Comparison of ENCODE assay signal across 19 cellular contexts in genomic region chr17:8146381-8147140, GRCh38. TPM values are rescaled to one million over a fixed set of nuclear protein-coding genes. Genes with fewer than 3 reads are reported as not detected.
DNase-seq lines count a peak whose midpoint lies in the region; ATAC-seq and TF ChIP-seq lines count a peak whose summit lies in the region.
"Had no signal": no experiment of that assay in that cellular context is flagged by ENCODE, and none has a peak within 500 bp of the region (broad histone marks: within the 10 kb centered on the region; RNA-seq: fewer than 3 reads in every experiment).

No MANE protein-coding gene starts in this region.

- in situ Hi-C loops in IMR-90 (cut with MboI; ENCODE audit: low sequenced_read_pairs) = no loop called here

- H3K23ac ChIP-seq in IMR-90 (ENCODE audit: low read depth, low read length) = no peak overlapping the region

- CTCF ChIA-PET in CD4-positive, alpha-beta memory T cell (lab: Charles Lee; ENCODE audit: partially characterized antibody) = no interaction called here
- CTCF ChIA-PET in IMR-90 (lab: Yijun Ruan, JAX) = interaction anchor here (0.5 kb wide), 1 partner anchor 461 kb away, joined by 5 read pairs; no protein-coding TSS in a partner anchor

- H3K14ac ChIP-seq in IMR-90 (replicated peaks; ENCODE audit: low read depth, low read length) = no peak overlapping the region

- TF ChIP-seq RAD21 in IMR-90 (IDR thresholded peaks at IDR 0.05; ENCODE audit: low read length) = no peak

- dilution Hi-C loops in IMR-90 (cut with HindIII; ENCODE audit: low sequenced_read_pairs, unreplicated experiment) = no loop called here

- ATAC-seq in IMR-90 (ENCODE audit: low read depth) = no peak
- ATAC-seq in HG03521 (IDR thresholded peaks at IDR 0.05; ENCODE audit: unreplicated experiment) = no peak
- no peak for ATAC-seq in GM21515 (IDR thresholded peaks at IDR 0.05; ENCODE audit: unreplicated experiment)

- H3K56ac ChIP-seq in IMR-90 (ENCODE audit: extremely low read depth, insufficient read depth, low read length) = no peak overlapping the region

- H3K4me3 ChIP-seq in CD4-positive, alpha-beta memory T cell (ENCODE audit: low read length in 2 of 2) = no peak overlapping the region
- H3K4me3 ChIP-seq in IMR-90 (ENCODE audit: insufficient read depth, low read depth, low read length) (no peak overlapping the region), endodermal cell (ENCODE audit: low read length) (no peak overlapping the region), rectal smooth muscle tissue (ENCODE audit: low read length) (no peak overlapping the region)

- no peak overlapping the region for H2BK120ac ChIP-seq in IMR-90 (ENCODE audit: low read depth, low read length)

- H3K9me3 ChIP-seq in CD4-positive, alpha-beta memory T cell (ENCODE audit: control insufficient read depth in 1 of 2, low read length in 2 of 2) = no peaks in the 10 kb centered on the region
- H3K9me3 ChIP-seq in IMR-90 (ENCODE audit: control insufficient read depth, insufficient read depth, low read length) (no peaks in the 10 kb centered on the region), endodermal cell (ENCODE audit: control insufficient read depth, low read length) (no peaks in the 10 kb centered on the region)

- H3K27ac Mint-ChIP-seq in CD4-positive, alpha-beta memory T cell = peak overlapping the region; percentile 60 to 90 (median 84)
- peak overlapping the region; percentile 21 for H3K27ac Mint-ChIP-seq in endodermal cell
- H3K27ac Mint-ChIP-seq: mesothelial cell of epicardium had no signal

- BruUV-seq in IMR-90 (replicated peaks; lab: Mats Ljungman, UMichigan) = no TSS peak

- peaks cover 5% of the 10 kb centered on the region for H4K20me1 ChIP-seq in IMR-90 (ENCODE audit: insufficient read depth, low read length)

- TF ChIP-seq CTCF in IMR-90 (conservative IDR thresholded peaks at IDR 0.05; ENCODE audit: low read depth, low read length) (no peak), endodermal cell (conservative IDR thresholded peaks at IDR 0.05) (no peak)

- peak overlapping the region; percentile 55 for H2AK9ac ChIP-seq in IMR-90 (replicated peaks; ENCODE audit: low read depth, low read length, poor library complexity)

- peaks cover 12% of the 10 kb centered on the region for H3K4me1 ChIP-seq in CD4-positive, alpha-beta memory T cell (ENCODE audit: insufficient read depth, low read length)
- H3K4me1 ChIP-seq in IMR-90 (ENCODE audit: control insufficient read depth, insufficient read depth, low read length) = peaks cover 5% of the 10 kb centered on the region
- H3K4me1 ChIP-seq in endodermal cell (ENCODE audit: control insufficient read depth, insufficient read depth, low read length) = no peaks in the 10 kb centered on the region
- peaks cover 10% of the 10 kb centered on the region for H3K4me1 ChIP-seq in rectal smooth muscle tissue (ENCODE audit: control insufficient read depth, insufficient read depth, low read length)

- peaks cover 9 to 24% (median 15%) of the 10 kb centered on the region in 4 donors for H3K4me1 Mint-ChIP-seq in CD4-positive, alpha-beta memory T cell
- peaks cover 2% of the 10 kb centered on the region for H3K4me1 Mint-ChIP-seq in endodermal cell

- no peak overlapping the region for H3K4ac ChIP-seq in IMR-90 (ENCODE audit: low read depth, low read length)

- DNase-seq in CD4-positive, alpha-beta memory T cell = peak in 2 of 5 donors; percentile 19 to 44
- DNase-seq in IMR-90 (no peak), endodermal cell (no peak), HK-2 (ENCODE audit: unreplicated experiment) (no peak)
- DNase-seq in stimulated activated naive CD4-positive, alpha-beta T cell (lab: John Stamatoyannopoulos, UW) = no peak
- DNase-seq: activated CD4-positive, alpha-beta T cell treated with anti-CD3 and anti-CD28 coated beads for 4 hours; cortex of kidney; DMS79 treated with DMSO at 0.1 percent for 48 hours; Kasumi-1; NCI-H1694; NCI-H345; SIG-M5 had no signal

- no peak overlapping the region for H3K27ac ChIP-seq in CD4-positive, alpha-beta memory T cell (ENCODE audit: low read depth, low read length)
- H3K27ac ChIP-seq in IMR-90 (ENCODE audit: insufficient read depth, low read length) = no peak overlapping the region
- no peak overlapping the region for H3K27ac ChIP-seq in endodermal cell (ENCODE audit: low read depth, low read length)
- peak overlapping the region; percentile 55 for H3K27ac ChIP-seq in rectal smooth muscle tissue (ENCODE audit: low read depth, low read length)
- H3K27ac ChIP-seq: epithelial cell of prostate had no signal

- H4K8ac ChIP-seq in IMR-90 (ENCODE audit: low read depth in 2 of 2, low read length in 2 of 2) = no peak overlapping the region

- no peaks in the 10 kb centered on the region for H3K27me3 ChIP-seq in CD4-positive, alpha-beta memory T cell (ENCODE audit: insufficient read depth, low read length)
- no peaks in the 10 kb centered on the region for H3K27me3 ChIP-seq in IMR-90 (ENCODE audit: control insufficient read depth, insufficient read depth, low read length)
- no peaks in the 10 kb centered on the region for H3K27me3 ChIP-seq in endodermal cell (ENCODE audit: control insufficient read depth, insufficient read depth, low read length, poor library complexity, severe bottlenecking)
- no peaks in the 10 kb centered on the region for H3K27me3 ChIP-seq in rectal smooth muscle tissue (ENCODE audit: control insufficient read depth, insufficient read depth, low read length)

- H3K9me3 Mint-ChIP-seq in CD4-positive, alpha-beta memory T cell = peaks cover 0 to 39% (median 0%) of the 10 kb centered on the region in 8 donors
- no peaks in the 10 kb centered on the region for H3K9me3 Mint-ChIP-seq in endodermal cell
- H3K9me3 Mint-ChIP-seq: mesothelial cell of epicardium had no signal

- no peak overlapping the region for H2AK5ac ChIP-seq in IMR-90 (ENCODE audit: low read depth, low read length)

- peaks cover 5% of the 10 kb centered on the region; the same call in 1 of the 2 replicates for H3K9me1 ChIP-seq in IMR-90 (ENCODE audit: insufficient read depth, low read length)

- H2BK20ac ChIP-seq in IMR-90 (ENCODE audit: low read depth, low read length) = no peak overlapping the region

- no peak overlapping the region for H4K91ac ChIP-seq in IMR-90 (ENCODE audit: insufficient read depth, low read depth, low read length)

- no peak overlapping the region for H3K18ac ChIP-seq in IMR-90 (ENCODE audit: low read depth, low read length)

- intact Hi-C loops in CD4-positive, alpha-beta memory T cell (cut with micrococcal nuclease) = no loop called here
- intact Hi-C loops in IMR-90 (cut with micrococcal nuclease) = no loop called here

- peak overlapping the region in 4 of 8 donors; percentile 21 to 59 (median 28) for H3K4me3 Mint-ChIP-seq in CD4-positive, alpha-beta memory T cell
- H3K4me3 Mint-ChIP-seq in endodermal cell = no peak overlapping the region
- H3K4me3 Mint-ChIP-seq: mesothelial cell of epicardium had no signal

- 74% methylated on average over 4 of the region's 14 CpGs; no CpG with 5 or more reads in 1 of the 2 experiments for WGBS in IMR-90 (ENCODE audit: extremely low coverage in 2 of 2, insufficient read length in 1 of 2), 2 experiments
- WGBS in endodermal cell (ENCODE audit: insufficient coverage in 1 of 2, insufficient read length in 1 of 2), 2 experiments = 92 to 97% methylated on average over 5 to 14 of the region's 14 CpGs

- peaks cover 83% of the 10 kb centered on the region for H3K36me3 ChIP-seq in CD4-positive, alpha-beta memory T cell (ENCODE audit: insufficient read depth, low read length)
- peaks cover 65% of the 10 kb centered on the region for H3K36me3 ChIP-seq in IMR-90 (ENCODE audit: control insufficient read depth, insufficient read depth, low read length)
- H3K36me3 ChIP-seq in endodermal cell (ENCODE audit: control insufficient read depth, insufficient read depth, low read length) = peaks cover 66% of the 10 kb centered on the region
- peaks cover 73% of the 10 kb centered on the region for H3K36me3 ChIP-seq in rectal smooth muscle tissue (ENCODE audit: control insufficient read depth, insufficient read depth, low read length)

- H3K79me1 ChIP-seq in IMR-90 (ENCODE audit: low read depth in 1 of 2, low read length in 2 of 2) = peaks cover 3 to 11% of the 10 kb centered on the region in 2 experiments; a peak in 2 of 4 replicates

- H2BK15ac ChIP-seq in IMR-90 (ENCODE audit: low read depth, low read length) = no peak overlapping the region

- H3K9ac ChIP-seq in IMR-90 (ENCODE audit: low read depth, low read length) = no peak overlapping the region
- no peak overlapping the region for H3K9ac ChIP-seq in endodermal cell (ENCODE audit: extremely low read depth, low read length, poor library complexity, severe bottlenecking)
- H3K9ac ChIP-seq in rectal smooth muscle tissue (ENCODE audit: low read length) = no peak overlapping the region

- H3K4me2 ChIP-seq in IMR-90 (ENCODE audit: low read depth, low read length) = no peak overlapping the region

- no peak for TF ChIP-seq POLR2A in IMR-90 (IDR thresholded peaks at IDR 0.05; ENCODE audit: low read depth, low read length)

- peaks cover 38 to 64% of the 10 kb centered on the region in 2 donors for H3K36me3 Mint-ChIP-seq in CD4-positive, alpha-beta memory T cell
- peaks cover 54% of the 10 kb centered on the region for H3K36me3 Mint-ChIP-seq in endodermal cell (ENCODE audit: low read depth)

- H2AFZ ChIP-seq in IMR-90 (replicated peaks; ENCODE audit: low read length, poor library complexity) = no peak overlapping the region

- no peak overlapping the region for H4K5ac ChIP-seq in IMR-90 (ENCODE audit: low read depth, low read length)

- H2BK5ac ChIP-seq in IMR-90 (ENCODE audit: low read depth, low read length, poor library complexity, severe bottlenecking) = no peak overlapping the region

- POLR2A ChIA-PET in CD4-positive, alpha-beta memory T cell (lab: Charles Lee; ENCODE audit: partially characterized antibody) = interaction anchor here (0.5 to 23.4 kb wide), 7 partner anchors 9 to 75 kb away, joined by 3 to 1074 read pairs (median 4); partner anchors contain the start of genes BORCS6 and TMEM107
- POLR2A ChIA-PET in IMR-90 (lab: Charles Lee; ENCODE audit: unreplicated experiment) = no interaction called here

- H3K27me3 Mint-ChIP-seq in CD4-positive, alpha-beta memory T cell = no peaks in the 10 kb centered on the region
- H3K27me3 Mint-ChIP-seq in endodermal cell (ENCODE audit: insufficient read depth) = no peaks in the 10 kb centered on the region

RNA-seq across cellular contexts. Expression of gene PER1, which starts 5.6 kb away (rescaled TPM):
- 10 to 100 TPM; 78.9 to 79.4 TPM for total RNA-seq in CD4-positive, alpha-beta memory T cell
- 10 to 100 TPM in 1 of 2 donors, 1 to 10 TPM in 1; 3.7 to 18.6 TPM for polyA plus RNA-seq in CD4-positive, alpha-beta memory T cell
- total RNA-seq in IMR-90 (2012; rRNA removed) = 1.7 and 3.4 TPM in 2 replicates
- polyA plus RNA-seq in IMR-90 (2012; rRNA removed) = 10.5 and 11.5 TPM in 2 replicates
- polyA plus RNA-seq in IMR-90 (2012; cell fraction: cytosol; rRNA removed) = 4.8 and 6.2 TPM in 2 replicates
- polyA plus RNA-seq in IMR-90 (2012; cell fraction: nucleus; rRNA removed; ENCODE audit: low replicate concordance) = 230 and 249 TPM in 2 replicates
- 10 to 100 TPM; 38.3 to 53.7 TPM for total RNA-seq in endodermal cell
- 24.2 TPM for polyA plus RNA-seq in endodermal cell (2013, experiment 1 of 2)
- polyA plus RNA-seq in endodermal cell (2013, experiment 2 of 2) = 19.0 TPM

RNA-seq across cellular contexts. Expression of gene VAMP2, which starts 16.2 kb away (rescaled TPM):
- total RNA-seq in CD4-positive, alpha-beta memory T cell = 100 to 1,000 TPM; 190 to 203 TPM
- 100 to 1,000 TPM in 1 of 2 donors, 10 to 100 TPM in 1; 41.6 to 106 TPM for polyA plus RNA-seq in CD4-positive, alpha-beta memory T cell
- total RNA-seq in IMR-90 (2012; rRNA removed) (2.2 and 2.3 TPM in 2 replicates), endodermal cell (10 to 100 TPM; 32.1 to 32.2 TPM)
- polyA plus RNA-seq in IMR-90 (2012; rRNA removed) = 27.3 and 33.3 TPM in 2 replicates
- 14.0 and 29.1 TPM in 2 replicates for polyA plus RNA-seq in IMR-90 (2012; cell fraction: cytosol; rRNA removed)
- 68.1 and 141 TPM in 2 replicates for polyA plus RNA-seq in IMR-90 (2012; cell fraction: nucleus; rRNA removed; ENCODE audit: low replicate concordance)
- 57.3 TPM for polyA plus RNA-seq in endodermal cell (2013, experiment 1 of 2)
- 46.3 TPM for polyA plus RNA-seq in endodermal cell (2013, experiment 2 of 2)

RNA-seq across cellular contexts. Expression of gene HES7, which starts 22.7 kb away (rescaled TPM):
- not detected for total RNA-seq in CD4-positive, alpha-beta memory T cell
- polyA plus RNA-seq in CD4-positive, alpha-beta memory T cell = not detected
- total RNA-seq in IMR-90 (2012; rRNA removed) (not detected in 2 replicates), endodermal cell (1 to 10 TPM in 1 of 2 donors, under 1 TPM in 1; 0.40 to 2.2 TPM)
- polyA plus RNA-seq in IMR-90 (2012; rRNA removed) = 0.43 and 0.56 TPM in 2 replicates
- 0.66 and 1.9 TPM in 2 replicates for polyA plus RNA-seq in IMR-90 (2012; cell fraction: cytosol; rRNA removed)
- 1.8 and 4.2 TPM in 2 replicates for polyA plus RNA-seq in IMR-90 (2012; cell fraction: nucleus; rRNA removed; ENCODE audit: low replicate concordance)
- 0.89 TPM for polyA plus RNA-seq in endodermal cell (2013, experiment 1 of 2)
- polyA plus RNA-seq in endodermal cell (2013, experiment 2 of 2) = 0.87 TPM
- total RNA-seq: subcutaneous adipose tissue had no signal
- polyA plus RNA-seq: BJ had no signal

RNA-seq across cellular contexts. Expression of gene ALOXE3, which starts 28.2 kb away (rescaled TPM):
- under 1 TPM; 0.32 to 0.33 TPM for total RNA-seq in CD4-positive, alpha-beta memory T cell
- polyA plus RNA-seq in CD4-positive, alpha-beta memory T cell = under 1 TPM in 1 of 2 donors, not detected in 1; 0.20 TPM
- total RNA-seq in IMR-90 (2012; rRNA removed) = under 0.01 TPM in 2 replicates
- polyA plus RNA-seq in IMR-90 (2012; rRNA removed) = 0.19 and 0.26 TPM in 2 replicates
- 0.06 and 0.19 TPM in 2 replicates for polyA plus RNA-seq in IMR-90 (2012; cell fraction: cytosol; rRNA removed)
- polyA plus RNA-seq in IMR-90 (2012; cell fraction: nucleus; rRNA removed; ENCODE audit: low replicate concordance) = 0.52 and 0.83 TPM in 2 replicates
- under 1 TPM; 0.13 to 0.49 TPM for total RNA-seq in endodermal cell
- not detected for polyA plus RNA-seq in endodermal cell (2013, experiment 1 of 2)
- polyA plus RNA-seq in endodermal cell (2013, experiment 2 of 2) = not detected
- total RNA-seq: subcutaneous adipose tissue had no signal

RNA-seq across cellular contexts. Expression of gene TMEM107, which starts 29.6 kb away (rescaled TPM):
- total RNA-seq in CD4-positive, alpha-beta memory T cell = 10 to 100 TPM; 25.0 to 25.3 TPM
- 10 to 100 TPM; 42.4 to 43.7 TPM for polyA plus RNA-seq in CD4-positive, alpha-beta memory T cell
- 14.3 and 60.3 TPM in 2 replicates for total RNA-seq in IMR-90 (2012; rRNA removed)
- polyA plus RNA-seq in IMR-90 (2012; rRNA removed) = 12.9 and 13.4 TPM in 2 replicates
- 5.7 and 11.7 TPM in 2 replicates for polyA plus RNA-seq in IMR-90 (2012; cell fraction: cytosol; rRNA removed)
- 8.7 and 10.5 TPM in 2 replicates for polyA plus RNA-seq in IMR-90 (2012; cell fraction: nucleus; rRNA removed; ENCODE audit: low replicate concordance)
- total RNA-seq in endodermal cell = 10 to 100 TPM; 26.2 to 27.7 TPM
- polyA plus RNA-seq in endodermal cell (2013, experiment 1 of 2) = 79.3 TPM
- 69.1 TPM for polyA plus RNA-seq in endodermal cell (2013, experiment 2 of 2)

Comparison
In these comparisons a context has a peak if more than half of its experiments do, and no peak if none do; other contexts are left out.
1. RNA of gene VAMP2, which starts 16.2 kb away (total RNA-seq): 190 to 203 TPM in CD4-positive, alpha-beta memory T cell; 32.1 to 32.2 TPM in endodermal cell and 2.2 to 2.3 TPM in IMR-90; every median in the first group is over 4 times any median in the second.